22 cellular contexts compared by ENCODE assay signal in the genomic region with DNA sequence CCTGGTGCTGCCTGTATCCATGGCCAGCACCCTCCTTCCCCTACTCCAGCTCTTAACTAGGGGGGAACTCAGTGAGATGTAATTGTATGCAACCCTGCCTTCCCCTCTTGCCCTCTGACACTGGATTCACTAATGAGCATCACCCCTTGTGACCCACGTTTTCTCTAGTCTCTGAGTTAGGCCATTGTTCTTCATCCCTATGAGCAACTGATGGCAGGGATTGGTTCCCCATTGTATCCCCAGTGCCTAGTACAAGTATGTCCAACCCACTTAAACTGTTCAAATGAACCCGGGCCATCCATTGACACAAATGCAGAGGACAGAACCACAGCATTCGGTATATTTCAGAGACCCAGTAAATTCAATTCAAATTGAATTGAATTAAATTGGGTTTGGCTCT.
A peak's percentile ranks its signal among the peaks of the same experiment; 100 is the strongest.
DNase-seq lines count a peak whose midpoint lies in the region; ATAC-seq, FAIRE-seq and TF ChIP-seq lines count a peak whose summit lies in the region.
"Had no signal": no experiment of that assay in that cellular context is flagged by ENCODE, and none has a peak within 500 bp of the region (broad histone marks: within the 10 kb centered on the region; RNA-seq: fewer than 3 reads in every experiment).

No MANE protein-coding gene starts in this region.

- no peaks in the 10 kb centered on the region for H3K9me3 Mint-ChIP-seq in neural progenitor cell
- H3K9me3 Mint-ChIP-seq: CD8-positive, alpha-beta T cell had no signal

- no peak for ATAC-seq in GM18511 (IDR thresholded peaks at IDR 0.05; ENCODE audit: unreplicated experiment)
- ATAC-seq: CD8-positive, alpha-beta T cell had no signal

- peaks cover 14% of the 10 kb centered on the region for H3K4me1 Mint-ChIP-seq in neural progenitor cell
- H3K4me1 Mint-ChIP-seq: IgD-negative memory B cell had no signal

- FAIRE-seq in H54 (lab: Jason Lieb, UNC) = no peak
- FAIRE-seq: G401.6, GM12892, GM18507, HTR-8/SVneo had no signal

- H2AFZ ChIP-seq in neural progenitor cell (replicated peaks) = no peak overlapping the region

- no peak overlapping the region for H3K4me3 Mint-ChIP-seq in neural progenitor cell
- H3K4me3 Mint-ChIP-seq: CD8-positive, alpha-beta T cell; IgD-negative memory B cell had no signal

- no peak overlapping the region for H3K4me3 ChIP-seq in neural progenitor cell

- H3K79me2 ChIP-seq in neural progenitor cell (ENCODE audit: low read depth) = no peaks in the 10 kb centered on the region

- H3K4me1 ChIP-seq in neural progenitor cell = no peaks in the 10 kb centered on the region

- H3K27me3 ChIP-seq in layer of hippocampus (ENCODE audit: control insufficient read depth, insufficient read depth, low read length) (no peaks in the 10 kb centered on the region), neural progenitor cell (no peaks in the 10 kb centered on the region)

- no peak overlapping the region for H3K27ac Mint-ChIP-seq in neural progenitor cell
- H3K27ac Mint-ChIP-seq: CD8-positive, alpha-beta T cell; IgD-negative memory B cell had no signal

- no peak overlapping the region for H3K9ac ChIP-seq in neural progenitor cell

- no peaks in the 10 kb centered on the region for H3K36me3 ChIP-seq in neural progenitor cell

- H3K9me3 ChIP-seq in neural progenitor cell (ENCODE audit: low read depth) = peaks cover 4% of the 10 kb centered on the region

- H3K27ac ChIP-seq in VCaP = peak overlapping the region; percentile 55
- H3K27ac ChIP-seq in layer of hippocampus (ENCODE audit: low read depth, low read length) = peak overlapping the region; percentile 10
- H3K27ac ChIP-seq in neural progenitor cell = no peak overlapping the region
- peak overlapping the region; percentile 76 for H3K27ac ChIP-seq in substantia nigra (ENCODE audit: low read depth, low read length, poor library complexity, severe bottlenecking)

- H4K20me1 ChIP-seq in neural progenitor cell (ENCODE audit: low read depth) = no peaks in the 10 kb centered on the region

- TF ChIP-seq CTCF in VCaP (conservative IDR thresholded peaks at IDR 0.05) (no peak), neural progenitor cell (IDR thresholded peaks at IDR 0.05) (no peak)

- TF ChIP-seq POLR2A in H54 (IDR thresholded peaks at IDR 0.05; ENCODE audit: low read depth, low read length) = no peak

- no peak overlapping the region for H3K4me2 ChIP-seq in neural progenitor cell

- H3F3A ChIP-seq in neural progenitor cell (ENCODE audit: low read depth) = no peaks in the 10 kb centered on the region

- DNase-seq in neural progenitor cell (ENCODE audit: low spot score) (peak; percentile 40), substantia nigra (lab: John Stamatoyannopoulos, UW) (peak in 29 of 49 donors; percentile 4 to 81 (median 25)), H54 (ENCODE audit: insufficient read length, low spot score) (no peak), DMS153 treated with DMSO at 0.1 percent for 48 hours (lab: John Stamatoyannopoulos, UW; ENCODE audit: unreplicated experiment) (no peak)
- DNase-seq: 8988T; CD8-positive, alpha-beta T cell; NCI-H1105; NCI-H146; NCI-H2029; NCI-H226; NCI-H524; NCI-H774; NK-92 treated with Interleukin-12 subunit alpha and Interleukin-12 subunit beta, amount 100 ng/mL, for 24 hours; SIG-M5 had no signal

- no peaks in the 10 kb centered on the region for H3K36me3 Mint-ChIP-seq in neural progenitor cell
- H3K36me3 Mint-ChIP-seq: CD8-positive, alpha-beta T cell; IgD-negative memory B cell had no signal

- H3K27me3 Mint-ChIP-seq in neural progenitor cell (ENCODE audit: insufficient read depth, low read depth) = no peaks in the 10 kb centered on the region

Comparison
In these comparisons a context has a peak if more than half of its experiments do, and no peak if none do; other contexts are left out.
1. DNase-seq: peak in neural progenitor cell (single experiment) and substantia nigra (29 of 49); none in H54 (single experiment) and DMS153 treated with DMSO at 0.1 percent for 48 hours (single experiment).